ENCODE assay signal across 31 cellular contexts in the genomic region with DNA sequence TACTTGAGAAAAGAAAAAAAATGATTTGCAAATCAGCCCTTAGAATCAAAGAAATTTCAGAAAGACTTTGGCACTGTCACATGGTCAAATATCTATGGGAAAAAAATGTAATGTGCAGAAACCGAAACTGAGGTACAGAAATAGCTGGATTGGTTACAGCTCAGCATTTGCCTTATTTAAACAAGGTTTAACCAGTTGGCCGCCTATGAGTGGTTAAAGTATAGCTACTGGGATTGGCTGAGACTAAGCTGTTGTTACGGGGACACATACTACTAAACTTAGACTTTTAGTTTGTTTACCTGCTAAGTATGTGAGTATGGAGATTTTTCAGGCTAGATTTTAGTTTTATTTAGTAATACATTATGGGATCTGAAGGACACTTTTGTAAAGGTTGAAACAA. TPM values are rescaled to one million over a fixed set of nuclear protein-coding genes. Genes with fewer than 3 reads are reported as not detected.
A peak's percentile ranks its signal among the peaks of the same experiment; 100 is the strongest.
DNase-seq lines count a peak whose midpoint lies in the region; ATAC-seq, FAIRE-seq and TF ChIP-seq lines count a peak whose summit lies in the region.
"Had no signal": no experiment of that assay in that cellular context is flagged by ENCODE, and none has a peak within 500 bp of the region (broad histone marks: within the 10 kb centered on the region; RNA-seq: fewer than 3 reads in every experiment).

No MANE protein-coding gene starts in this region.

- POLR2A ChIA-PET in activated CD8-positive, alpha-beta T cell treated with anti-CD3 and anti-CD28 coated beads for 36 hours (lab: Charles Lee): no interaction called here

- peaks cover 4% of the 10 kb centered on the region for H3K4me1 Mint-ChIP-seq in activated CD8-positive, alpha-beta T cell treated with anti-CD3 and anti-CD28 coated beads for 36 hours (ENCODE audit: low read depth)

- no peaks in the 10 kb centered on the region for H3K27me3 ChIP-seq in endocrine pancreas (ENCODE audit: control insufficient read depth, insufficient read depth, low read length)
- H3K27me3 ChIP-seq: sigmoid colon had no signal

- no peaks in the 10 kb centered on the region for H3K36me3 ChIP-seq in endocrine pancreas (ENCODE audit: control insufficient read depth, insufficient read depth, low read length)
- H3K36me3 ChIP-seq: BE2C, breast epithelium, sigmoid colon had no signal

- H3K4me1 ChIP-seq in endocrine pancreas (ENCODE audit: control insufficient read depth, insufficient read depth, low read length): no peaks in the 10 kb centered on the region
- H3K4me1 ChIP-seq: BE2C, breast epithelium, sigmoid colon had no signal

- no peak overlapping the region for H3K9ac ChIP-seq in endocrine pancreas (ENCODE audit: control insufficient read depth, insufficient read depth, low read length)

- no peaks in the 10 kb centered on the region for H3K9me3 Mint-ChIP-seq in activated CD8-positive, alpha-beta T cell treated with anti-CD3 and anti-CD28 coated beads for 36 hours
- H3K9me3 Mint-ChIP-seq: activated T-helper 17 cell treated with anti-CD3 and anti-CD28 coated beads, Interleukin-2, amount 50 U/mL, for 72 hours; stimulated activated effector memory CD8-positive, alpha-beta T cell treated with anti-CD3 and anti-CD28 coated beads, Interleukin-12 subunit alpha, Interleukin-12 subunit beta, amount 100 ng/mL, for 72 hours; T-cell had no signal

- DNase-seq in GM10266 (ENCODE audit: extremely low spot score) (peak; percentile 3), GM19239 (ENCODE audit: insufficient read length, low spot score) (no peak), NCI-H1105 treated with DMSO at 0.1 percent for 48 hours (lab: John Stamatoyannopoulos, UW) (no peak)
- no peak for DNase-seq in activated CD8-positive, alpha-beta T cell treated with anti-CD3 and anti-CD28 coated beads for 36 hours
- no peak for DNase-seq in activated CD8-positive, alpha-beta memory T cell treated with anti-CD3 and anti-CD28 coated beads, Interleukin-2, amount 50 U/mL, for 48 hours
- DNase-seq in NK-92 treated with Interleukin-12 subunit alpha and Interleukin-12 subunit beta, amount 100 ng/mL, for 24 hours (lab: John Stamatoyannopoulos, UW): no peak
- DNase-seq: ACHN; activated CD4-positive, alpha-beta T cell treated with anti-CD3 and anti-CD28 coated beads, Interleukin-2, amount 50 U/mL, for 48 hours; activated CD8-positive, alpha-beta memory T cell treated with anti-CD3 and anti-CD28 coated beads, Interleukin-2, amount 50 U/mL, for 4 hours; activated naive CD4-positive, alpha-beta T cell treated with anti-CD3 and anti-CD28 coated beads, Interleukin-2, amount 50 U/mL, for 16 hours; amniotic stem cell; BE2C; effector CD4-positive, alpha-beta T cell; kidney; NCI-H1105; NCI-H2081; NCI-H2227 treated with DMSO at 0.1 percent for 48 hours; NCI-H526 treated with DMSO at 0.1 percent for 48 hours; posterior cingulate gyrus; sigmoid colon; stimulated activated CD4-positive, alpha-beta T cell treated with anti-CD3 and anti-CD28 coated beads, Interleukin-4, amount 100 ng/mL, for 24 hours; T-cell had no signal

- CTCF ChIA-PET in activated CD8-positive, alpha-beta T cell treated with anti-CD3 and anti-CD28 coated beads for 36 hours (lab: Charles Lee): no interaction called here

- ATAC-seq in HG03469 (IDR thresholded peaks at IDR 0.05; ENCODE audit: unreplicated experiment): peak; percentile 62
- ATAC-seq in activated CD8-positive, alpha-beta T cell treated with anti-CD3 and anti-CD28 coated beads for 36 hours: no peak
- ATAC-seq: activated T-helper 17 cell treated with anti-CD3 and anti-CD28 coated beads, Interleukin-2, amount 50 U/mL, for 72 hours; stimulated activated effector memory CD8-positive, alpha-beta T cell treated with anti-CD3 and anti-CD28 coated beads, Interleukin-12 subunit alpha, Interleukin-12 subunit beta, amount 100 ng/mL, for 72 hours; T-cell had no signal

- FAIRE-seq in GM19239 (lab: Jason Lieb, UNC): peak; percentile 11
- FAIRE-seq: kidney had no signal

- peak overlapping the region; percentile 81 for H3K4me3 ChIP-seq in endocrine pancreas (ENCODE audit: control insufficient read depth, insufficient read depth, low read length)
- H3K4me3 ChIP-seq: breast epithelium, sigmoid colon had no signal

- TF ChIP-seq CTCF in GM10266 (IDR thresholded peaks at IDR 0.05; ENCODE audit: control insufficient read depth, insufficient read depth, low read depth, missing control alignments): no peak
- no peak for TF ChIP-seq CTCF in activated CD8-positive, alpha-beta T cell treated with anti-CD3 and anti-CD28 coated beads for 36 hours (IDR thresholded peaks at IDR 0.05)

- H3K4me3 Mint-ChIP-seq in activated CD8-positive, alpha-beta T cell treated with anti-CD3 and anti-CD28 coated beads for 36 hours: no peak overlapping the region
- H3K4me3 Mint-ChIP-seq: activated T-helper 17 cell treated with anti-CD3 and anti-CD28 coated beads, Interleukin-2, amount 50 U/mL, for 72 hours; stimulated activated effector memory CD8-positive, alpha-beta T cell treated with anti-CD3 and anti-CD28 coated beads, Interleukin-12 subunit alpha, Interleukin-12 subunit beta, amount 100 ng/mL, for 72 hours; T-cell had no signal

- no peaks in the 10 kb centered on the region for H3K36me3 Mint-ChIP-seq in activated CD8-positive, alpha-beta T cell treated with anti-CD3 and anti-CD28 coated beads for 36 hours (ENCODE audit: low read depth)
- H3K36me3 Mint-ChIP-seq: stimulated activated effector memory CD8-positive, alpha-beta T cell treated with anti-CD3 and anti-CD28 coated beads, Interleukin-12 subunit alpha, Interleukin-12 subunit beta, amount 100 ng/mL, for 72 hours; T-cell had no signal

- intact Hi-C loops in activated CD8-positive, alpha-beta T cell treated with anti-CD3 and anti-CD28 coated beads for 36 hours (cut with micrococcal nuclease): no loop called here

- H3K27ac Mint-ChIP-seq in activated CD8-positive, alpha-beta T cell treated with anti-CD3 and anti-CD28 coated beads for 36 hours: no peak overlapping the region
- H3K27ac Mint-ChIP-seq: activated T-helper 17 cell treated with anti-CD3 and anti-CD28 coated beads, Interleukin-2, amount 50 U/mL, for 72 hours; stimulated activated effector memory CD8-positive, alpha-beta T cell treated with anti-CD3 and anti-CD28 coated beads, Interleukin-12 subunit alpha, Interleukin-12 subunit beta, amount 100 ng/mL, for 72 hours; T-cell had no signal

- H3K9me3 ChIP-seq in endocrine pancreas (ENCODE audit: control insufficient read depth, low read length): no peaks in the 10 kb centered on the region
- H3K9me3 ChIP-seq: BE2C, breast epithelium, sigmoid colon had no signal

- H3K27me3 Mint-ChIP-seq in activated CD8-positive, alpha-beta T cell treated with anti-CD3 and anti-CD28 coated beads for 36 hours: peaks cover 30% of the 10 kb centered on the region

RNA-seq across cellular contexts. Expression of gene SFTPD, which starts 38.6 kb away (rescaled TPM):
- total RNA-seq in activated CD8-positive, alpha-beta T cell treated with anti-CD3 and anti-CD28 coated beads for 36 hours: not detected
- total RNA-seq: activated T-helper 17 cell treated with anti-CD3 and anti-CD28 coated beads, Interleukin-2, amount 50 U/mL, for 72 hours; epithelial cell of proximal tubule; G401; H4; SK-MEL-5 had no signal
